Comparison of ENCODE assay signal across 22 cellular contexts in the genomic region with DNA sequence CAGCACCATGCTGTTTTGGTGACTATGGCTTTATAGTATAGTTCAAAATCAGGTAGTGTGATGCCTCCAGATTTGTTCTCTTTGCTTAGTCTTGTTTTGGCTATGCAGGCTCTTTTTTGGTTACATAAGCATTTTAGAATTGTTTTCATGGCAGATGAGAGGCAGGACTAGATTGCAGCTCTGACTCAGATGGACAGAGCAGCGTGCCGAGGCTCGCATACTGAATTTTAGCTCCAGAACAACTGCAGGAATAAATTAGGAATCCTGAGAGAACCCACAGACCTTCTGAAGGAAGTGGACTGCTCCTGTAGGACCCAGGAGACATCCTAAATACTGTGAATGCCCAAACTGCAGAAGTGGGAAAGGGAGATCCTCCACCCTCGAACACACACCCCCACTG.
DNase-seq lines count a peak whose midpoint lies in the region; ATAC-seq, FAIRE-seq and TF ChIP-seq lines count a peak whose summit lies in the region.
"Had no signal": no experiment of that assay in that cellular context is flagged by ENCODE, and none has a peak within 500 bp of the region (broad histone marks: within the 10 kb centered on the region; RNA-seq: fewer than 3 reads in every experiment).

No MANE protein-coding gene starts in this region.

- H2AFZ ChIP-seq in PC-9: peak overlapping the region; percentile 58; the same call in 1 of the 2 replicates

- TF ChIP-seq CTCF in D721Med (IDR thresholded peaks at IDR 0.05; ENCODE audit: insufficient read depth, missing control alignments) (no peak), PC-9 (conservative IDR thresholded peaks at IDR 0.05) (no peak), bronchial epithelial cell (IDR thresholded peaks at IDR 0.05; ENCODE audit: insufficient read depth, low read length, severe bottlenecking) (no peak), stomach (IDR thresholded peaks at IDR 0.05) (no peak)

- H3K79me2 ChIP-seq in PC-9 (ENCODE audit: low read depth): no peaks in the 10 kb centered on the region

- WGBS in stomach, 5 donors: 82 to 90% (median 86%) methylated on average over 4 of the region's 4 CpGs

- H3K4me3 ChIP-seq in PC-9 (no peak overlapping the region), bronchial epithelial cell (ENCODE audit: low read depth, low read length) (no peak overlapping the region), stomach (no peak overlapping the region)
- H3K4me3 ChIP-seq: BLaER1 had no signal

- H3K4me2 ChIP-seq in PC-9: no peak overlapping the region
- H3K4me2 ChIP-seq: BLaER1 had no signal

- ATAC-seq in GM21717 (IDR thresholded peaks at IDR 0.05; ENCODE audit: unreplicated experiment): no peak

- no peak for DNase-seq in D721Med (ENCODE audit: insufficient read length, low spot score)
- no peak for DNase-seq in PC-9
- DNase-seq in bronchial epithelial cell (ENCODE audit: low read depth): peak; percentile 37
- no peak for DNase-seq in epithelial cell of prostate (ENCODE audit: low read depth, low spot score)
- no peak for DNase-seq in stomach
- DNase-seq in NCI-H1694 (lab: John Stamatoyannopoulos, UW): no peak
- no peak for DNase-seq in activated T-cell treated with anti-CD3 and anti-CD28 coated beads, Interleukin-2, amount 50 U/mL, for 48 hours
- DNase-seq: 8988T; ACHN; BE2C; C1 segment of cervical spinal cord; CD4-positive, CD25-positive, alpha-beta regulatory T cell; CD8-positive, alpha-beta memory T cell; COR-L47; DMS79 treated with DMSO at 0.1 percent for 48 hours; GF-D8 had no signal

- H3K36me3 ChIP-seq in PC-9 (ENCODE audit: low read depth) (no peaks in the 10 kb centered on the region), bronchial epithelial cell (ENCODE audit: control insufficient read depth, insufficient read depth, low read length) (no peaks in the 10 kb centered on the region), stomach (no peaks in the 10 kb centered on the region)
- H3K36me3 ChIP-seq: BE2C, BLaER1 had no signal

- H3K4me1 ChIP-seq in PC-9 (replicated peaks; ENCODE audit: insufficient read depth) (peaks cover 8% of the 10 kb centered on the region; the same call in 1 of the 2 replicates), stomach (no peaks in the 10 kb centered on the region)
- H3K4me1 ChIP-seq: BE2C, BLaER1 had no signal

- no peaks in the 10 kb centered on the region for H4K20me1 ChIP-seq in PC-9 (ENCODE audit: insufficient read depth)
- H4K20me1 ChIP-seq: BLaER1 had no signal

- TF ChIP-seq POLR2A in stomach (IDR thresholded peaks at IDR 0.05): no peak

- FAIRE-seq in D721Med (lab: Jason Lieb, UNC): peak; percentile 6
- FAIRE-seq in bronchial epithelial cell (lab: Jason Lieb, UNC): no peak
- FAIRE-seq: A204.1, G401.6, GM12891, GM19239 had no signal

- no peaks in the 10 kb centered on the region for H3F3A ChIP-seq in PC-9 (ENCODE audit: insufficient read depth, low read depth)

- POLR2A ChIA-PET in PC-9 (lab: Charles Lee; ENCODE audit: unreplicated experiment): no interaction called here

- intact Hi-C loops in PC-9 (cut with micrococcal nuclease; ENCODE audit: unreplicated experiment) (no loop called here), stomach (cut with DNase I; ENCODE audit: low total_unique reads) (no loop called here)

- H3K27me3 ChIP-seq in PC-9 (ENCODE audit: insufficient read depth, low read depth) (no peaks in the 10 kb centered on the region), bronchial epithelial cell (ENCODE audit: control insufficient read depth, insufficient read depth, low read length) (no peaks in the 10 kb centered on the region), stomach (no peaks in the 10 kb centered on the region)
- H3K27me3 ChIP-seq: BE2C, BLaER1 had no signal

- no TSS peak for BruUV-seq in PC-9 (replicated peaks; lab: Mats Ljungman, UMichigan)

- CTCF ChIA-PET in PC-9 (lab: Charles Lee): no interaction called here

- no peak for TF ChIP-seq EP300 in stomach (IDR thresholded peaks at IDR 0.05)

- 0 out of 2 replicates have a peak, but pooled peaks cover 4% of the 10 kb centered on the region for H3K9me3 ChIP-seq in PC-9 (ENCODE audit: insufficient read depth, low read depth)
- H3K9me3 ChIP-seq in stomach: peaks cover 0 to 12% (median 2%) of the 10 kb centered on the region in 4 donors
- H3K9me3 ChIP-seq: BE2C had no signal

- H3K27ac ChIP-seq in PC-9 (no peak overlapping the region), epithelial cell of prostate (peak overlapping the region; percentile 57), stomach (no peak overlapping the region)
- H3K27ac ChIP-seq: BLaER1 had no signal

- no peaks in the 10 kb centered on the region; the same call in 1 of the 2 replicates for H3K9me2 ChIP-seq in PC-9 (ENCODE audit: insufficient read depth)
